In genomic region chr12:99131761-99132199, GRCh38 we compare ENCODE assay signal across 10 cellular contexts.
DNase-seq lines count a peak whose midpoint lies in the region; ATAC-seq and TF ChIP-seq lines count a peak whose summit lies in the region.
"Had no signal": no experiment of that assay in that cellular context is flagged by ENCODE, and none has a peak within 500 bp of the region (broad histone marks: within the 10 kb centered on the region; RNA-seq: fewer than 3 reads in every experiment).

No MANE protein-coding gene starts in this region.

- peak; percentile 32 for ATAC-seq in HG02678 (IDR thresholded peaks at IDR 0.05; ENCODE audit: unreplicated experiment)
- ATAC-seq in PC-3 = no peak
- no peak for ATAC-seq in GM21619 (IDR thresholded peaks at IDR 0.05; ENCODE audit: unreplicated experiment)
- ATAC-seq in T-cell (replicated peaks in 1 of 4) = no peak
- no peak for ATAC-seq in GM18498 (IDR thresholded peaks at IDR 0.05; ENCODE audit: unreplicated experiment)

- H3K36me3 Mint-ChIP-seq in T-cell = no peaks in the 10 kb centered on the region
- H3K36me3 Mint-ChIP-seq: memory B cell had no signal

- no TSS peak for BruUV-seq in PC-3 (replicated peaks; lab: Mats Ljungman, UMichigan)

- intact Hi-C loops in PC-3 (cut with micrococcal nuclease) = no loop called here

- H3K27me3 ChIP-seq in mesendoderm (ENCODE audit: insufficient read depth, low read length, poor library complexity) (no peaks in the 10 kb centered on the region), PC-3 (ENCODE audit: low read length) (no peaks in the 10 kb centered on the region)

- H3K4me1 ChIP-seq in mesendoderm (ENCODE audit: control insufficient read depth, low read depth, low read length) = no peaks in the 10 kb centered on the region
- H3K4me1 ChIP-seq in PC-3 (ENCODE audit: insufficient read depth, low read length) = no peaks in the 10 kb centered on the region

- H2AK5ac ChIP-seq in mesendoderm (ENCODE audit: low read length) = no peak overlapping the region

- H3K36me3 ChIP-seq in mesendoderm (ENCODE audit: control insufficient read depth, insufficient read depth, low read length) (no peaks in the 10 kb centered on the region), PC-3 (ENCODE audit: low read depth, low read length) (no peaks in the 10 kb centered on the region)

- no peak overlapping the region for H3K23ac ChIP-seq in mesendoderm (ENCODE audit: low read length)

- no peaks in the 10 kb centered on the region for H3K79me1 ChIP-seq in mesendoderm (ENCODE audit: low read length)

- H3K27me3 Mint-ChIP-seq in T-cell = no peaks in the 10 kb centered on the region
- H3K27me3 Mint-ChIP-seq: memory B cell had no signal

- H3K4me2 ChIP-seq in mesendoderm (ENCODE audit: low read length) (no peak overlapping the region), PC-3 (ENCODE audit: low read length) (no peak overlapping the region)

- H3K79me2 ChIP-seq in mesendoderm (ENCODE audit: control insufficient read depth, insufficient read depth, low read length) = no peaks in the 10 kb centered on the region
- no peaks in the 10 kb centered on the region for H3K79me2 ChIP-seq in PC-3 (ENCODE audit: low read length)

- no peak overlapping the region for H3K18ac ChIP-seq in mesendoderm (ENCODE audit: low read length)

- no peaks in the 10 kb centered on the region for H4K20me1 ChIP-seq in PC-3 (ENCODE audit: low read length)

- no peak overlapping the region for H3K9ac ChIP-seq in mesendoderm (ENCODE audit: low read length)
- H3K9ac ChIP-seq in PC-3 (ENCODE audit: low read length) = no peak overlapping the region

- no peak overlapping the region for H4K8ac ChIP-seq in mesendoderm (ENCODE audit: low read depth, low read length)

- TF ChIP-seq CTCF in PC-3 (conservative IDR thresholded peaks at IDR 0.05; ENCODE audit: low read depth, low read length) = no peak

- CTCF ChIA-PET in PC-3 (lab: Charles Lee) = no interaction called here
- CTCF ChIA-PET in T-cell (lab: Charles Lee) = no interaction called here

- POLR2A ChIA-PET in PC-3 (lab: Charles Lee; ENCODE audit: unreplicated experiment) (no interaction called here), T-cell (lab: Charles Lee) (no interaction called here)

- no peak overlapping the region for H3K27ac ChIP-seq in mesendoderm (ENCODE audit: low read depth, low read length)
- no peak overlapping the region for H3K27ac ChIP-seq in PC-3 (ENCODE audit: low read length)

- no peak overlapping the region for H2AFZ ChIP-seq in PC-3 (ENCODE audit: low read length)

- no peaks in the 10 kb centered on the region for H3K9me2 ChIP-seq in PC-3 (replicated peaks; ENCODE audit: low read length)

- H3K4me3 ChIP-seq in mesendoderm (ENCODE audit: low read length) = no peak overlapping the region
- no peak overlapping the region for H3K4me3 ChIP-seq in PC-3 (ENCODE audit: low read length)

- H3K56ac ChIP-seq in mesendoderm (ENCODE audit: low read length) = no peak overlapping the region

- no peak overlapping the region for H4K5ac ChIP-seq in mesendoderm (ENCODE audit: low read length)

- no peak overlapping the region for H2BK5ac ChIP-seq in mesendoderm (ENCODE audit: low read length)

- DNase-seq in G401 (ENCODE audit: low spot score) = peak; percentile 73
- peak in 45 of 58 donors; percentile 7 to 84 (median 48) for DNase-seq in anterior cingulate cortex (lab: John Stamatoyannopoulos, UW)
- DNase-seq in mesendoderm = peak; percentile 91
- no peak for DNase-seq in PC-3
- DNase-seq in T-cell = no peak
- DNase-seq: COR-L47 had no signal

- no peak overlapping the region for H2BK15ac ChIP-seq in mesendoderm (replicated peaks; ENCODE audit: low read depth)

- no peaks in the 10 kb centered on the region for H3F3A ChIP-seq in PC-3 (ENCODE audit: low read length, unreplicated experiment)

- in situ Hi-C loops in G401 (cut with HindIII; ENCODE audit: low sequenced_read_pairs) = no loop called here

- no peak overlapping the region for H3K4me3 Mint-ChIP-seq in T-cell
- H3K4me3 Mint-ChIP-seq: memory B cell had no signal

- no CpG with 5 or more reads among the region's 7 CpGs for WGBS in mesendoderm (ENCODE audit: extremely low coverage, insufficient coverage, low lambda C conversion rate)

- H3K4me1 Mint-ChIP-seq in T-cell = no peaks in the 10 kb centered on the region
- H3K4me1 Mint-ChIP-seq: memory B cell had no signal

- H3K9me3 Mint-ChIP-seq in T-cell = no peaks in the 10 kb centered on the region

- H3K4ac ChIP-seq in mesendoderm (ENCODE audit: low read depth, low read length) = no peak overlapping the region

- no peak overlapping the region for H2BK120ac ChIP-seq in mesendoderm (ENCODE audit: low read depth, low read length)

- no peaks in the 10 kb centered on the region for H3K9me3 ChIP-seq in PC-3 (ENCODE audit: low read length)

- H3K27ac Mint-ChIP-seq in T-cell = no peak overlapping the region
- H3K27ac Mint-ChIP-seq: memory B cell had no signal

Comparison
In these comparisons a context has a peak if more than half of its experiments do, and no peak if none do; other contexts are left out.
1. DNase-seq: peak in G401 (single experiment), anterior cingulate cortex (45 of 58) and mesendoderm (single experiment); none in PC-3 (single experiment) and T-cell (0 of 34).